Comparison of ENCODE assay signal across 15 cellular contexts in genomic region chr7:151793991-151794507, GRCh38.
A peak's percentile ranks its signal among the peaks of the same experiment; 100 is the strongest.
DNase-seq lines count a peak whose midpoint lies in the region; ATAC-seq and TF ChIP-seq lines count a peak whose summit lies in the region.
"Had no signal": no experiment of that assay in that cellular context is flagged by ENCODE, and none has a peak within 500 bp of the region (broad histone marks: within the 10 kb centered on the region; RNA-seq: fewer than 3 reads in every experiment).

No MANE protein-coding gene starts in this region.

- H3K4me3 Mint-ChIP-seq in stimulated activated memory B cell treated with anti-CD40 and anti-IgM and Interleukin-4, amounts not matched to agents 10 μg/mL and 1 μg/mL and 100 μg/mL, for 72 hours: no peak overlapping the region

- H3K36me3 ChIP-seq in SJCRH30 (no peaks in the 10 kb centered on the region), ascending aorta (no peaks in the 10 kb centered on the region), lower lobe of right lung (no peaks in the 10 kb centered on the region)
- H3K36me3 ChIP-seq: BE2C, cardiac muscle cell, tibial artery had no signal

- peaks cover 35% of the 10 kb centered on the region for H3K4me1 ChIP-seq in SJCRH30
- H3K4me1 ChIP-seq in ascending aorta: peaks cover 0 to 4% of the 10 kb centered on the region in 2 donors
- peaks cover 64% of the 10 kb centered on the region for H3K4me1 ChIP-seq in lower lobe of right lung

- H3K27me3 ChIP-seq in SJCRH30 (no peaks in the 10 kb centered on the region), ascending aorta (no peaks in the 10 kb centered on the region), lower lobe of right lung (ENCODE audit: low read depth) (no peaks in the 10 kb centered on the region)
- H3K27me3 ChIP-seq: BE2C, cardiac muscle cell, tibial artery had no signal

- peak overlapping the region; percentile 39; the same call in 1 of the 2 replicates for H3K27ac ChIP-seq in SJCRH30
- H3K27ac ChIP-seq in ascending aorta: peak overlapping the region; percentile 27 to 37
- peak overlapping the region; percentile 80 for H3K27ac ChIP-seq in lower lobe of right lung
- H3K27ac ChIP-seq: cardiac muscle cell had no signal

- intact Hi-C loops in ascending aorta (cut with DNase I) (no loop called here), lower lobe of right lung (cut with DNase I) (loop anchor here (10.0 kb wide), 1 partner anchor 141 kb away; no protein-coding TSS in a partner anchor)

- no peaks in the 10 kb centered on the region for H3K36me3 Mint-ChIP-seq in stimulated activated memory B cell treated with anti-CD40 and anti-IgM and Interleukin-4, amounts not matched to agents 10 μg/mL and 1 μg/mL and 100 μg/mL, for 72 hours

- H3K4me3 ChIP-seq in SJCRH30 (no peak overlapping the region), ascending aorta (no peak overlapping the region), lower lobe of right lung (no peak overlapping the region)
- H3K4me3 ChIP-seq: cardiac muscle cell, tibial artery had no signal

- no peaks in the 10 kb centered on the region for H3K9me3 ChIP-seq in SJCRH30 (replicated peaks)
- no peaks in the 10 kb centered on the region for H3K9me3 ChIP-seq in ascending aorta
- no peaks in the 10 kb centered on the region for H3K9me3 ChIP-seq in lower lobe of right lung
- H3K9me3 ChIP-seq: BE2C, tibial artery had no signal

- DNase-seq in SJCRH30: no peak
- no peak for DNase-seq in ascending aorta (ENCODE audit: low spot score in 2 of 2)
- DNase-seq in lower lobe of right lung: no peak
- DNase-seq in NOMO-1 (lab: John Stamatoyannopoulos, UW; ENCODE audit: unreplicated experiment in 2 of 2): no peak
- no peak for DNase-seq in retina
- DNase-seq: activated CD4-positive, alpha-beta T cell treated with anti-CD3 and anti-CD28 coated beads for 48 hours; activated T-cell treated with anti-CD3 and anti-CD28 coated beads, Interleukin-2, amount 50 U/mL, for 48 hours; BE2C; naive thymus-derived CD8-positive, alpha-beta T cell; NCI-H1436 treated with DMSO at 0.1 percent for 48 hours; T-helper 2 cell had no signal

- H3K27me3 Mint-ChIP-seq in stimulated activated memory B cell treated with anti-CD40 and anti-IgM and Interleukin-4, amounts not matched to agents 10 μg/mL and 1 μg/mL and 100 μg/mL, for 72 hours: no peaks in the 10 kb centered on the region
- H3K27me3 Mint-ChIP-seq: naive thymus-derived CD8-positive, alpha-beta T cell had no signal

- TF ChIP-seq CTCF in ascending aorta (IDR thresholded peaks at IDR 0.05) (no peak), lower lobe of right lung (IDR thresholded peaks at IDR 0.05) (no peak)

- ATAC-seq in lower lobe of right lung: peak; percentile 3 to 9
- no peak for ATAC-seq in stimulated activated memory B cell treated with anti-CD40 and anti-IgM and Interleukin-4, amounts not matched to agents 10 μg/mL and 1 μg/mL and 100 μg/mL, for 72 hours
- ATAC-seq in GM21390 (IDR thresholded peaks at IDR 0.05; ENCODE audit: unreplicated experiment): no peak
- ATAC-seq: naive thymus-derived CD8-positive, alpha-beta T cell had no signal

- peaks cover 63% of the 10 kb centered on the region for H3K4me1 Mint-ChIP-seq in stimulated activated memory B cell treated with anti-CD40 and anti-IgM and Interleukin-4, amounts not matched to agents 10 μg/mL and 1 μg/mL and 100 μg/mL, for 72 hours

- H3K9me3 Mint-ChIP-seq in stimulated activated memory B cell treated with anti-CD40 and anti-IgM and Interleukin-4, amounts not matched to agents 10 μg/mL and 1 μg/mL and 100 μg/mL, for 72 hours: no peaks in the 10 kb centered on the region
- H3K9me3 Mint-ChIP-seq: naive thymus-derived CD8-positive, alpha-beta T cell had no signal

- H3K27ac Mint-ChIP-seq in stimulated activated memory B cell treated with anti-CD40 and anti-IgM and Interleukin-4, amounts not matched to agents 10 μg/mL and 1 μg/mL and 100 μg/mL, for 72 hours: peak overlapping the region; percentile 88
- H3K27ac Mint-ChIP-seq: naive thymus-derived CD8-positive, alpha-beta T cell had no signal

Comparison
In these comparisons a context has a peak if more than half of its experiments do, and no peak if none do; other contexts are left out.
1. ATAC-seq: peak in lower lobe of right lung (2 of 2); none in stimulated activated memory B cell treated with anti-CD40 and anti-IgM and Interleukin-4, amounts not matched to agents 10 μg/mL and 1 μg/mL and 100 μg/mL, for 72 hours (single experiment) and GM21390 (single experiment).
2. Peak in every context shown above with its lines, with median percentiles within 50 percentile points of each other: H3K27ac ChIP-seq.